Comparison of ENCODE assay signal across 8 cellular contexts in the genomic region with DNA sequence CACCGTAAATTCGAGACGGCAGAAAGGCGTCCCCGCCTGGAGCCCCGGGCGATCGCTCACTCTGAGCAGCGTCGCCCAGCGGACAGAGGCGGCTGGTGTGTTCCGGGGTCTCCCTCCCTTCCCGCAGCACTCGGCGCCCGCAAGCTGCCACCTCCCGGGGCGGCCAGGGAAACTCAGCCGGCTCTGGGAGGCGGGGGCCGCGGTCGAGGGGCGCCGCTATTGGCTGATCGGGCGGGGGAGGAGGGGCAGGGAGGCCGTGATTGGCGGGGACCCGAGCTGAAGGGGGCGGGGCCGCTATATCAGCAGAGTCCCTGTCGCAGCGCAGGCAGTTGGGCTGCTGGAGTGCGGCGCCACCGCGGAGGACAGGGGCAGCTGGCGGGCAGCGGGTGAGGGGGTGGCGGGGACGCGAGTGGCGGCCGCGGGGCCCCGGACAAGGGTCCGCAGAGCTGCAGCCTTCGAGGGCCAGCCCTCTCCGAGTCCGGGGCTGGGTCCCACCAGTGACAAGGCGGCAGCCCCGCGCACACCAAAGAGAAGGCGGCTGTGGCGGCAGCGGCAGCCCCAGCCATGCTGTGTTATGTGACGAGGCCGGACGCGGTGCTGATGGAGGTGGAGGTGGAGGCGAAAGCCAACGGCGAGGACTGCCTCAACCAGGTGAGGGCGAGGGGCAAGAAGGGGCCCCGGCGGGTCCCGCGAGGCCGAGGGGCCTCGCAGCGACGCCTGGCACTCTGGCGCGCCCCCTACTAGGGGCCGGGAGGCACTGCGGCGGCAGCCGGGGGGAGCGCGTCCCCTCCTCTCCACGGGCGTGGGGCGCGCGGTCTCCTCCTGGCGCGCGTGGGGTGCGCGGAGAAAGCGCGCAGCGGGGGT.
A peak's percentile ranks its signal among the peaks of the same experiment; 100 is the strongest.
DNase-seq lines count a peak whose midpoint lies in the region; ATAC-seq and TF ChIP-seq lines count a peak whose summit lies in the region.

A gene (plus strand): TSS at position 328 of the 864 bp plus-strand sequence. CDS start 237 bp downstream, at position 565.

- TF ChIP-seq POLR2A in GM10847 (IDR thresholded peaks at IDR 0.05; ENCODE audit: extremely low read depth, insufficient read length), result peak; percentile 100

- peaks cover 38% of the 10 kb centered on the region for H3K36me3 ChIP-seq in SK-N-MC (ENCODE audit: insufficient read depth, low read length)

- no peaks in the 10 kb centered on the region for H3K9me3 ChIP-seq in SK-N-MC (ENCODE audit: low read depth, low read length)

- H3K27ac ChIP-seq in SK-N-MC, result peak within 1 kb of the TSS; percentile 92

- peak; percentile 83 for ATAC-seq in HG02588 (IDR thresholded peaks at IDR 0.05; ENCODE audit: unreplicated experiment)

- peak within 1 kb of the TSS; percentile 79 for H3K4me3 ChIP-seq in SK-N-MC

- peak within 1 kb of the TSS; percentile 92 for H3K9ac ChIP-seq in SK-N-MC (ENCODE audit: insufficient read length)

- DNase-seq in NCI-H1048 (lab: John Stamatoyannopoulos, UW) (peak; percentile 85), SK-N-MC (ENCODE audit: low read depth, low spot score) (no peak), globus pallidus (ENCODE audit: low spot score) (peak; percentile 97), nucleus accumbens (lab: John Stamatoyannopoulos, UW) (peak; percentile 83 to 99 (median 98)), superior temporal gyrus (ENCODE audit: extremely low spot score) (peak; percentile 94)
- DNase-seq in activated naive CD4-positive, alpha-beta T cell treated with anti-CD3 and anti-CD28 coated beads, Interleukin-2, amount 50 U/mL, for 16 hours, result peak; percentile 97
